ENCODE assay signal across 8 cellular contexts in the genomic region with DNA sequence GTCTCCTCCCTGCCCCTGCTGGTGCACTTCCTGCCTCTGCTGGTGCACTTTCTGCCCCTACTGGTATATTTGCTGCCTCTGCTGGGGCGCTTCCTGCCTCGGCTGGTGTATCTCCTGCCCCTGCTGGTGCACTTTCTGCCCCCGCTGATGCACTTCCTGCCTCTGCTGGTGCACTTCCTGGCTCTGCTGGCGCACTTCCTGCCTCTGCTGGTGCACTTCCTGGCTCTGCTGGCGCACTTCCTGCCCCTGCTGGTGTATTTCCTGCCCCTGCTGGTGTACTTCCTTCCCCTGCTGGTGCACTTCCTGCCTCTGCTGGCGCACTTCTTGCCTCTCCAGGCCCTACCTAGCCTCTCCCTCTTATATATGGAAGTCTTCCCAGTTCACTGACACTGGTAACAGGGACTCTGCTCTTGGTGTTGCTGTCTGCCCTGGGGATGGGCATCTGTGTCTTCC. TPM values are rescaled to one million over a fixed set of nuclear protein-coding genes. Genes with fewer than 3 reads are reported as not detected.
A peak's percentile ranks its signal among the peaks of the same experiment; 100 is the strongest.
DNase-seq lines count a peak whose midpoint lies in the region; ATAC-seq and TF ChIP-seq lines count a peak whose summit lies in the region.

No MANE protein-coding gene starts in this region.

- no peak overlapping the region for H2AFZ ChIP-seq in hepatocyte

- H4K20me1 ChIP-seq in hepatocyte (ENCODE audit: insufficient read depth, poor library complexity, severe bottlenecking), result no peaks in the 10 kb centered on the region

- intact Hi-C loops in activated CD4-positive, alpha-beta T cell treated with anti-CD3 and anti-CD28 coated beads for 36 hours (cut with DNase I, micrococcal nuclease), result loop anchor here in 1 of 2 experiments (1.0 kb wide), 1 partner anchor 9 kb away; no protein-coding TSS in a partner anchor

- H3K79me2 ChIP-seq in hepatocyte, result no peaks in the 10 kb centered on the region

- peak overlapping the region; percentile 93 for H3K27ac Mint-ChIP-seq in activated CD4-positive, alpha-beta T cell treated with anti-CD3 and anti-CD28 coated beads for 36 hours
- H3K27ac Mint-ChIP-seq in effector memory CD8-positive, alpha-beta T cell, result peak overlapping the region; percentile 98 to 99

- H3K9me3 ChIP-seq in hepatocyte (ENCODE audit: low read depth) (no peaks in the 10 kb centered on the region), MG63 (no peaks in the 10 kb centered on the region)

- peaks cover 10% of the 10 kb centered on the region for H3K27me3 Mint-ChIP-seq in activated CD4-positive, alpha-beta T cell treated with anti-CD3 and anti-CD28 coated beads for 36 hours
- peaks cover 30 to 36% of the 10 kb centered on the region in 2 donors for H3K27me3 Mint-ChIP-seq in effector memory CD8-positive, alpha-beta T cell

- no peak overlapping the region for H3K4me2 ChIP-seq in hepatocyte

- H3K4me1 Mint-ChIP-seq in activated CD4-positive, alpha-beta T cell treated with anti-CD3 and anti-CD28 coated beads for 36 hours, result peaks cover 27% of the 10 kb centered on the region
- H3K4me1 Mint-ChIP-seq in effector memory CD8-positive, alpha-beta T cell (ENCODE audit: low read depth in 2 of 2), result peaks cover 16 to 19% of the 10 kb centered on the region in 2 donors

- no peaks in the 10 kb centered on the region for H3K36me3 ChIP-seq in hepatocyte (replicated peaks; ENCODE audit: insufficient read depth, low read depth)
- H3K36me3 ChIP-seq in MG63, result no peaks in the 10 kb centered on the region

- CTCF ChIA-PET in activated CD4-positive, alpha-beta T cell treated with anti-CD3 and anti-CD28 coated beads for 36 hours (lab: Charles Lee), result interaction anchor here (0.6 to 2.7 kb wide), 7 partner anchors 9 to 647 kb away, joined by 3 to 16 read pairs (median 4); a partner anchor contains a TSS

- peak overlapping the region; percentile 75 for H3K4me3 Mint-ChIP-seq in activated CD4-positive, alpha-beta T cell treated with anti-CD3 and anti-CD28 coated beads for 36 hours
- peak overlapping the region; percentile 76 to 78 for H3K4me3 Mint-ChIP-seq in effector memory CD8-positive, alpha-beta T cell

- H3K4me3 ChIP-seq in hepatocyte, result no peak overlapping the region
- H3K4me3 ChIP-seq in MG63, result no peak overlapping the region

- H3K27me3 ChIP-seq in hepatocyte (no peaks in the 10 kb centered on the region), MG63 (no peaks in the 10 kb centered on the region)

- WGBS in hepatocyte (ENCODE audit: low lambda C conversion rate, missing lambda C conversion rate), result 90% methylated on average over 6 of the region's 6 CpGs

- H3K4me1 ChIP-seq in hepatocyte (ENCODE audit: insufficient read depth), result no peaks in the 10 kb centered on the region

- POLR2A ChIA-PET in activated CD4-positive, alpha-beta T cell treated with anti-CD3 and anti-CD28 coated beads for 36 hours (lab: Charles Lee), result interaction anchor here (1.0 kb wide), 1 partner anchor 21 kb away, joined by 3 read pairs; no protein-coding TSS in a partner anchor

- H3K9me3 Mint-ChIP-seq in activated CD4-positive, alpha-beta T cell treated with anti-CD3 and anti-CD28 coated beads for 36 hours (ENCODE audit: low read depth), result peaks cover 10% of the 10 kb centered on the region
- H3K9me3 Mint-ChIP-seq in effector memory CD8-positive, alpha-beta T cell, result peaks cover 6 to 20% of the 10 kb centered on the region in 2 donors

- no peaks in the 10 kb centered on the region for H3K9me2 ChIP-seq in hepatocyte (replicated peaks; ENCODE audit: insufficient read depth)

- DNase-seq in GM20000 (ENCODE audit: low spot score) (peak; percentile 26), hepatocyte (ENCODE audit: low spot score) (no peak), MG63 (no peak), cerebellum (ENCODE audit: low spot score) (no peak)
- DNase-seq in activated CD4-positive, alpha-beta T cell treated with anti-CD3 and anti-CD28 coated beads for 36 hours, result peak; percentile 85
- DNase-seq in effector memory CD8-positive, alpha-beta T cell, result peak; percentile 80 to 83 (median 81)
- DNase-seq in stimulated activated CD4-positive, alpha-beta T cell treated with anti-CD3 and anti-CD28 coated beads, TNF-alpha, amount 100 ng/mL, for 1 hour (ENCODE audit: low read depth in 3 of 3, low spot score in 1 of 3), result peak; percentile 51 to 68 (median 56)

- peak; percentile 87 for ATAC-seq in activated CD4-positive, alpha-beta T cell treated with anti-CD3 and anti-CD28 coated beads for 36 hours
- peak; percentile 93 for ATAC-seq in effector memory CD8-positive, alpha-beta T cell (replicated peaks)
- ATAC-seq in GM18519 (IDR thresholded peaks at IDR 0.05; ENCODE audit: low FRiP score, unreplicated experiment), result no peak

- H3K36me3 Mint-ChIP-seq in activated CD4-positive, alpha-beta T cell treated with anti-CD3 and anti-CD28 coated beads for 36 hours (ENCODE audit: low read depth), result peaks cover 11% of the 10 kb centered on the region
- peaks cover 30% of the 10 kb centered on the region for H3K36me3 Mint-ChIP-seq in effector memory CD8-positive, alpha-beta T cell (ENCODE audit: insufficient read depth)

- no peak for TF ChIP-seq CTCF in GM20000 (IDR thresholded peaks at IDR 0.05; ENCODE audit: extremely low read depth, missing control alignments)
- no peak for TF ChIP-seq CTCF in hepatocyte (IDR thresholded peaks at IDR 0.05; ENCODE audit: poor library complexity)

- H3K27ac ChIP-seq in hepatocyte, result no peak overlapping the region

RNA-seq across cellular contexts. Expression of a gene that starts 10.1 kb away (rescaled TPM):
- total RNA-seq in activated CD4-positive, alpha-beta T cell treated with anti-CD3 and anti-CD28 coated beads for 36 hours, result 10 to 100 TPM; 47.0 to 54.6 TPM
- total RNA-seq in hepatocyte (10.3 and 16.3 TPM in 2 replicates), cerebellum (2.9 TPM)
- 22.3 and 24.3 TPM in 2 replicates for polyA plus RNA-seq in hepatocyte
- total RNA-seq in MG63 (2014; rRNA removed; shearing (Covaris generic); ENCODE audit: low replicate concordance), result 25.3 and 35.5 TPM in 2 replicates

RNA-seq across cellular contexts. Expression of a gene that starts 36.1 kb away (rescaled TPM):
- total RNA-seq in activated CD4-positive, alpha-beta T cell treated with anti-CD3 and anti-CD28 coated beads for 36 hours, result not detected
- total RNA-seq in hepatocyte (not detected in 2 replicates), cerebellum (not detected)
- not detected in 2 replicates for polyA plus RNA-seq in hepatocyte
- not detected in 2 replicates for total RNA-seq in MG63 (2014; rRNA removed; shearing (Covaris generic); ENCODE audit: low replicate concordance)

RNA-seq across cellular contexts. Expression of a gene that starts 38.9 kb away (rescaled TPM):
- 10 to 100 TPM; 13.8 to 18.2 TPM for total RNA-seq in activated CD4-positive, alpha-beta T cell treated with anti-CD3 and anti-CD28 coated beads for 36 hours
- 3.9 and 9.9 TPM in 2 replicates for total RNA-seq in hepatocyte
- 9.0 and 10.9 TPM in 2 replicates for polyA plus RNA-seq in hepatocyte
- 16.3 and 30.2 TPM in 2 replicates for total RNA-seq in MG63 (2014; rRNA removed; shearing (Covaris generic); ENCODE audit: low replicate concordance)
- 5.5 TPM for total RNA-seq in cerebellum

RNA-seq across cellular contexts. Expression of a gene that starts 48.5 kb away (rescaled TPM):
- total RNA-seq in activated CD4-positive, alpha-beta T cell treated with anti-CD3 and anti-CD28 coated beads for 36 hours, result 1 to 10 TPM; 4.3 to 7.4 TPM
- 12.6 and 18.1 TPM in 2 replicates for total RNA-seq in hepatocyte
- 7.2 and 10.4 TPM in 2 replicates for polyA plus RNA-seq in hepatocyte
- total RNA-seq in MG63 (2014; rRNA removed; shearing (Covaris generic); ENCODE audit: low replicate concordance), result 26.9 and 29.6 TPM in 2 replicates
- total RNA-seq in cerebellum, result 14.2 TPM

Comparison
In these comparisons a context has a peak if more than half of its experiments do, and no peak if none do; other contexts are left out.
1. DNase-seq: peak in GM20000 (single experiment), activated CD4-positive, alpha-beta T cell treated with anti-CD3 and anti-CD28 coated beads for 36 hours (single experiment), effector memory CD8-positive, alpha-beta T cell (3 of 3) and stimulated activated CD4-positive, alpha-beta T cell treated with anti-CD3 and anti-CD28 coated beads, TNF-alpha, amount 100 ng/mL, for 1 hour (3 of 3); none in hepatocyte (single experiment), MG63 (single experiment) and cerebellum (single experiment).